ENCODE assay signal across 18 cellular contexts in genomic region chr6:11349880-11350279, GRCh38.
DNase-seq lines count a peak whose midpoint lies in the region; ATAC-seq lines count a peak whose summit lies in the region.
"Had no signal": no experiment of that assay in that cellular context is flagged by ENCODE, and none has a peak within 500 bp of the region (broad histone marks: within the 10 kb centered on the region; RNA-seq: fewer than 3 reads in every experiment).

No MANE protein-coding gene starts in this region.

- no peak overlapping the region for H3K4me3 Mint-ChIP-seq in activated CD4-positive, alpha-beta T cell treated with anti-CD3 and anti-CD28 coated beads for 36 hours
- no peak overlapping the region for H3K4me3 Mint-ChIP-seq in activated T-helper 1 cell treated with anti-CD3 and anti-CD28 coated beads, Interleukin-12 subunit alpha, Interleukin-12 subunit beta, Interleukin-2, Interleukin-4 antibody, amounts not matched to agents 30 ng/mL and 10 ng/mL and 1 ng/mL, durations not matched to agents 14 hours and 24 hours and 36 hours
- no peak overlapping the region for H3K4me3 Mint-ChIP-seq in memory B cell
- no peak overlapping the region for H3K4me3 Mint-ChIP-seq in stimulated activated effector memory CD8-positive, alpha-beta T cell treated with anti-CD3 and anti-CD28 coated beads, Interleukin-12 subunit alpha, Interleukin-12 subunit beta, amount 100 ng/mL, for 72 hours
- H3K4me3 Mint-ChIP-seq: H9 had no signal

- intact Hi-C loops in activated CD4-positive, alpha-beta T cell treated with anti-CD3 and anti-CD28 coated beads for 36 hours (cut with DNase I, micrococcal nuclease) = no loop called here
- intact Hi-C loops in activated T-helper 1 cell treated with anti-CD3 and anti-CD28 coated beads, Interleukin-12 subunit alpha, Interleukin-12 subunit beta, Interleukin-2, Interleukin-4 antibody, amounts not matched to agents 30 ng/mL and 10 ng/mL and 1 ng/mL, durations not matched to agents 14 hours and 24 hours and 36 hours (cut with micrococcal nuclease) = no loop called here
- intact Hi-C loops in sciatic nerve (cut with DNase I) = no loop called here

- CTCF ChIA-PET in activated CD4-positive, alpha-beta T cell treated with anti-CD3 and anti-CD28 coated beads for 36 hours (lab: Charles Lee) = interaction anchor here (0.7 kb wide), 2 partner anchors 11 to 67 kb away, joined by 3 read pairs; no protein-coding TSS in a partner anchor

- POLR2A ChIA-PET in activated CD4-positive, alpha-beta T cell treated with anti-CD3 and anti-CD28 coated beads for 36 hours (lab: Charles Lee) = no interaction called here

- H3K27ac Mint-ChIP-seq in activated CD4-positive, alpha-beta T cell treated with anti-CD3 and anti-CD28 coated beads for 36 hours = peak overlapping the region; percentile 9
- H3K27ac Mint-ChIP-seq in activated T-helper 1 cell treated with anti-CD3 and anti-CD28 coated beads, Interleukin-12 subunit alpha, Interleukin-12 subunit beta, Interleukin-2, Interleukin-4 antibody, amounts not matched to agents 30 ng/mL and 10 ng/mL and 1 ng/mL, durations not matched to agents 14 hours and 24 hours and 36 hours = peak overlapping the region; percentile 69
- H3K27ac Mint-ChIP-seq in memory B cell = peak overlapping the region; percentile 4
- peak overlapping the region; percentile 23 for H3K27ac Mint-ChIP-seq in stimulated activated effector memory CD8-positive, alpha-beta T cell treated with anti-CD3 and anti-CD28 coated beads, Interleukin-12 subunit alpha, Interleukin-12 subunit beta, amount 100 ng/mL, for 72 hours
- H3K27ac Mint-ChIP-seq: H9 had no signal

- H3K9me3 Mint-ChIP-seq in activated CD4-positive, alpha-beta T cell treated with anti-CD3 and anti-CD28 coated beads for 36 hours (ENCODE audit: low read depth) = no peaks in the 10 kb centered on the region
- peaks cover 24% of the 10 kb centered on the region for H3K9me3 Mint-ChIP-seq in activated T-helper 1 cell treated with anti-CD3 and anti-CD28 coated beads, Interleukin-12 subunit alpha, Interleukin-12 subunit beta, Interleukin-2, Interleukin-4 antibody, amounts not matched to agents 30 ng/mL and 10 ng/mL and 1 ng/mL, durations not matched to agents 14 hours and 24 hours and 36 hours
- no peaks in the 10 kb centered on the region for H3K9me3 Mint-ChIP-seq in memory B cell
- H3K9me3 Mint-ChIP-seq in stimulated activated effector memory CD8-positive, alpha-beta T cell treated with anti-CD3 and anti-CD28 coated beads, Interleukin-12 subunit alpha, Interleukin-12 subunit beta, amount 100 ng/mL, for 72 hours = peaks cover 6% of the 10 kb centered on the region

- peaks cover 52% of the 10 kb centered on the region for H3K36me3 Mint-ChIP-seq in activated CD4-positive, alpha-beta T cell treated with anti-CD3 and anti-CD28 coated beads for 36 hours (ENCODE audit: low read depth)
- peaks cover 74% of the 10 kb centered on the region for H3K36me3 Mint-ChIP-seq in activated T-helper 1 cell treated with anti-CD3 and anti-CD28 coated beads, Interleukin-12 subunit alpha, Interleukin-12 subunit beta, Interleukin-2, Interleukin-4 antibody, amounts not matched to agents 30 ng/mL and 10 ng/mL and 1 ng/mL, durations not matched to agents 14 hours and 24 hours and 36 hours (ENCODE audit: low read depth)
- peaks cover 44% of the 10 kb centered on the region for H3K36me3 Mint-ChIP-seq in memory B cell
- H3K36me3 Mint-ChIP-seq in stimulated activated effector memory CD8-positive, alpha-beta T cell treated with anti-CD3 and anti-CD28 coated beads, Interleukin-12 subunit alpha, Interleukin-12 subunit beta, amount 100 ng/mL, for 72 hours = peaks cover 25% of the 10 kb centered on the region

- H3K27me3 Mint-ChIP-seq in activated CD4-positive, alpha-beta T cell treated with anti-CD3 and anti-CD28 coated beads for 36 hours = no peaks in the 10 kb centered on the region
- H3K27me3 Mint-ChIP-seq in activated T-helper 1 cell treated with anti-CD3 and anti-CD28 coated beads, Interleukin-12 subunit alpha, Interleukin-12 subunit beta, Interleukin-2, Interleukin-4 antibody, amounts not matched to agents 30 ng/mL and 10 ng/mL and 1 ng/mL, durations not matched to agents 14 hours and 24 hours and 36 hours (ENCODE audit: insufficient read depth) = no peaks in the 10 kb centered on the region
- H3K27me3 Mint-ChIP-seq in memory B cell = no peaks in the 10 kb centered on the region
- H3K27me3 Mint-ChIP-seq: CD4-positive, CD25-positive, alpha-beta regulatory T cell had no signal

- peaks cover 85% of the 10 kb centered on the region for H3K4me1 Mint-ChIP-seq in activated CD4-positive, alpha-beta T cell treated with anti-CD3 and anti-CD28 coated beads for 36 hours
- peaks cover 94% of the 10 kb centered on the region for H3K4me1 Mint-ChIP-seq in activated T-helper 1 cell treated with anti-CD3 and anti-CD28 coated beads, Interleukin-12 subunit alpha, Interleukin-12 subunit beta, Interleukin-2, Interleukin-4 antibody, amounts not matched to agents 30 ng/mL and 10 ng/mL and 1 ng/mL, durations not matched to agents 14 hours and 24 hours and 36 hours (ENCODE audit: low read depth)
- H3K4me1 Mint-ChIP-seq in memory B cell = peaks cover 75% of the 10 kb centered on the region
- peaks cover 91% of the 10 kb centered on the region for H3K4me1 Mint-ChIP-seq in stimulated activated effector memory CD8-positive, alpha-beta T cell treated with anti-CD3 and anti-CD28 coated beads, Interleukin-12 subunit alpha, Interleukin-12 subunit beta, amount 100 ng/mL, for 72 hours
- H3K4me1 Mint-ChIP-seq: H9 had no signal

- no peak for ATAC-seq in activated CD4-positive, alpha-beta T cell treated with anti-CD3 and anti-CD28 coated beads for 36 hours
- ATAC-seq in memory B cell (ENCODE audit: low read depth) (no peak), sciatic nerve (no peak), HG03442 (IDR thresholded peaks at IDR 0.05; ENCODE audit: unreplicated experiment) (no peak)
- ATAC-seq in stimulated activated effector memory CD8-positive, alpha-beta T cell treated with anti-CD3 and anti-CD28 coated beads, Interleukin-12 subunit alpha, Interleukin-12 subunit beta, amount 100 ng/mL, for 72 hours = no peak

- no peak for DNase-seq in activated CD4-positive, alpha-beta T cell treated with anti-CD3 and anti-CD28 coated beads for 36 hours
- DNase-seq in activated CD4-positive, alpha-beta T cell treated with anti-CD3 and anti-CD28 coated beads, Interleukin-2, amount 50 U/mL, for 4 hours = no peak
- no peak for DNase-seq in activated T-helper 1 cell treated with anti-CD3 and anti-CD28 coated beads, Interleukin-12 subunit alpha, Interleukin-12 subunit beta, Interleukin-2, Interleukin-4 antibody, amounts not matched to agents 30 ng/mL and 10 ng/mL and 1 ng/mL, durations not matched to agents 14 hours and 24 hours and 36 hours (ENCODE audit: low spot score)
- no peak for DNase-seq in memory B cell (ENCODE audit: low spot score in 2 of 2)
- DNase-seq in stimulated activated effector memory CD8-positive, alpha-beta T cell treated with anti-CD3 and anti-CD28 coated beads, Interleukin-12 subunit alpha, Interleukin-12 subunit beta, amount 100 ng/mL, for 72 hours (ENCODE audit: low spot score in 2 of 2) = no peak
- DNase-seq in hippocampal formation (lab: John Stamatoyannopoulos, UW) = no peak
- no peak for DNase-seq in sciatic nerve (ENCODE audit: low spot score)
- DNase-seq: CD4-positive, CD25-positive, alpha-beta regulatory T cell; COR-L47; DMS 273 treated with DMSO at 0.1 percent for 48 hours; H9; MM.1S; NCI-H1092; NCI-H2029; NCI-H345; NCI-H524 treated with DMSO at 0.1 percent for 48 hours; PC-9 had no signal

Comparison
In these comparisons a context has a peak if more than half of its experiments do, and no peak if none do; other contexts are left out.
1. H3K27ac Mint-ChIP-seq: peak in every context shown above with its lines; median percentile 69 in activated T-helper 1 cell treated with anti-CD3 and anti-CD28 coated beads, Interleukin-12 subunit alpha, Interleukin-12 subunit beta, Interleukin-2, Interleukin-4 antibody, amounts not matched to agents 30 ng/mL and 10 ng/mL and 1 ng/mL, durations not matched to agents 14 hours and 24 hours and 36 hours; 23 in stimulated activated effector memory CD8-positive, alpha-beta T cell treated with anti-CD3 and anti-CD28 coated beads, Interleukin-12 subunit alpha, Interleukin-12 subunit beta, amount 100 ng/mL, for 72 hours; 9 in activated CD4-positive, alpha-beta T cell treated with anti-CD3 and anti-CD28 coated beads for 36 hours; 4 in memory B cell.